19 cellular contexts compared by ENCODE assay signal in genomic region chr10:35585903-35586535, GRCh38. TPM values are rescaled to one million over a fixed set of nuclear protein-coding genes. Genes with fewer than 3 reads are reported as not detected.
DNase-seq lines count a peak whose midpoint lies in the region; ATAC-seq, FAIRE-seq and TF ChIP-seq lines count a peak whose summit lies in the region.
"Had no signal": no experiment of that assay in that cellular context is flagged by ENCODE, and none has a peak within 500 bp of the region (broad histone marks: within the 10 kb centered on the region; RNA-seq: fewer than 3 reads in every experiment).

No MANE protein-coding gene starts in this region.

- ATAC-seq in foreskin keratinocyte, result peak; percentile 28
- no peak for ATAC-seq in sciatic nerve
- ATAC-seq in HG03469 (IDR thresholded peaks at IDR 0.05; ENCODE audit: unreplicated experiment), result no peak

- no peak for TF ChIP-seq POLR2A in GM12892 (IDR thresholded peaks at IDR 0.05; ENCODE audit: low read depth, low read length)

- intact Hi-C loops in sciatic nerve (cut with DNase I), result no loop called here

- DNase-seq in DMS53 (lab: John Stamatoyannopoulos, UW) (peak; percentile 14), DMS53 treated with DMSO at 0.1 percent for 48 hours (lab: John Stamatoyannopoulos, UW; ENCODE audit: unreplicated experiment) (no peak), RPMI8226 (peak; percentile 18), foreskin keratinocyte (no peak), sciatic nerve (ENCODE audit: low spot score) (peak; percentile 17), GM12892 (ENCODE audit: insufficient read length) (no peak), SKM-1 treated with dmso at 0.1 percent for 144 hours (lab: John Stamatoyannopoulos, UW; ENCODE audit: unreplicated experiment) (no peak)
- DNase-seq: CD8-positive, alpha-beta memory T cell; EL; IMR-90; NCI-H1436; NCI-H2081 treated with DMSO at 0.1 percent for 48 hours; NCI-H345; NCI-H526 treated with DMSO at 0.1 percent for 48 hours; Peyer's patch had no signal

- no peak for TF ChIP-seq CTCF in foreskin keratinocyte (conservative IDR thresholded peaks at IDR 0.05)

- no peaks in the 10 kb centered on the region for H3K4me1 ChIP-seq in foreskin keratinocyte
- H3K4me1 ChIP-seq: BLaER1, Peyer's patch had no signal

- H3K27ac ChIP-seq in foreskin keratinocyte, result no peak overlapping the region
- H3K27ac ChIP-seq: 22Rv1, BLaER1 had no signal

- H3K27me3 ChIP-seq in foreskin keratinocyte, result peaks cover 6% of the 10 kb centered on the region
- H3K27me3 ChIP-seq: BLaER1, Peyer's patch had no signal

- no peak for FAIRE-seq in GM12892 (lab: Jason Lieb, UNC)

RNA-seq across cellular contexts. Expression of gene GJD4, which starts 19.1 kb away (rescaled TPM):
- not detected in 2 replicates for total RNA-seq in foreskin keratinocyte
- not detected in 2 replicates for polyA plus RNA-seq in foreskin keratinocyte
- not detected for total RNA-seq in sciatic nerve
- not detected for polyA plus RNA-seq in GM12892 (2012; ENCODE audit: missing spikeins)
- total RNA-seq: CD8-positive, alpha-beta memory T cell; H4; IMR-90; Peyer's patch had no signal
- polyA plus RNA-seq: CD8-positive, alpha-beta memory T cell; IMR-90 had no signal

RNA-seq across cellular contexts. Expression of gene FZD8, which starts 56.1 kb away (rescaled TPM):
- total RNA-seq in foreskin keratinocyte (7.0 and 8.6 TPM in 2 replicates), sciatic nerve (43.5 TPM)
- 4.1 and 4.8 TPM in 2 replicates for polyA plus RNA-seq in foreskin keratinocyte
- not detected for polyA plus RNA-seq in GM12892 (2012; ENCODE audit: missing spikeins)
- polyA plus RNA-seq: CD8-positive, alpha-beta memory T cell had no signal

Comparison
In these comparisons a context has a peak if more than half of its experiments do, and no peak if none do; other contexts are left out.
1. DNase-seq: peak in DMS53 (single experiment), RPMI8226 (single experiment) and sciatic nerve (single experiment); none in DMS53 treated with DMSO at 0.1 percent for 48 hours (single experiment), foreskin keratinocyte (0 of 2), GM12892 (single experiment) and SKM-1 treated with dmso at 0.1 percent for 144 hours (single experiment).